ENCODE assay signal across 28 cellular contexts in the genomic region with DNA sequence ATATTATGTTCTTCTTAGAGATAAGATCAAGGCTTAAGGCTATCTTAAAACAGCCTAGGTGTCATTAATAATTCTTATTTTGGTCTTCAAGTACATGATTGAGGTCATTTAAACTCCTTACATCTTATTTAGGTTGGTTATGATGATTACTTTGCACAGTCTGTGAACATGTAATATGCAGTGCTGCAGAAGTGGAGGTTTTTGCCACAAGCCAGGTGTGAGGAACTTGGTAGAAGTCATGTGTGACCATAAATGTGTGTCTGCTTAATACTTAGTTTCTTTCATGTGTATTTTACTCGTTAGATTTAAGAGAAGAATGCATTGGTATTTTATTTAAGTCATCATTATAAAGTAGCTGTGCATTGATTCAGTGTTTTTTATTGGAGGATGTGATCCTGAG. TPM values are rescaled to one million over a fixed set of nuclear protein-coding genes. Genes with fewer than 3 reads are reported as not detected.
DNase-seq lines count a peak whose midpoint lies in the region; ATAC-seq and TF ChIP-seq lines count a peak whose summit lies in the region.
"Had no signal": no experiment of that assay in that cellular context is flagged by ENCODE, and none has a peak within 500 bp of the region (broad histone marks: within the 10 kb centered on the region; RNA-seq: fewer than 3 reads in every experiment).

No MANE protein-coding gene starts in this region.

- H3K4me1 ChIP-seq in DOHH2 (ENCODE audit: control insufficient read depth, low read length) (peaks cover 30% of the 10 kb centered on the region), osteoblast (ENCODE audit: insufficient read depth, low read length) (no peaks in the 10 kb centered on the region)
- H3K4me1 ChIP-seq: foreskin keratinocyte had no signal

- H3K36me3 ChIP-seq in DOHH2 (ENCODE audit: control insufficient read depth, low read length) (no peaks in the 10 kb centered on the region), osteoblast (ENCODE audit: insufficient read depth, low read length) (no peaks in the 10 kb centered on the region)
- H3K36me3 ChIP-seq: stomach had no signal

- H3K9me2 ChIP-seq in DOHH2 (replicated peaks; ENCODE audit: control insufficient read depth, low read length) = no peaks in the 10 kb centered on the region

- H3K79me2 ChIP-seq in DOHH2 (ENCODE audit: control insufficient read depth, low read length) (peaks cover 45% of the 10 kb centered on the region), osteoblast (ENCODE audit: insufficient read depth, low read length) (peaks cover under 1% of the 10 kb centered on the region)

- H3K4me2 ChIP-seq in DOHH2 (ENCODE audit: low read length) (peak overlapping the region; percentile 29), osteoblast (ENCODE audit: insufficient read depth, low read length) (no peak overlapping the region)
- H3K4me2 ChIP-seq: GM23338 had no signal

- H3K9me3 ChIP-seq in DOHH2 (ENCODE audit: control insufficient read depth, insufficient read depth, low read length) = no peaks in the 10 kb centered on the region
- no peaks in the 10 kb centered on the region for H3K9me3 ChIP-seq in osteoblast (ENCODE audit: low read depth, low read length)
- H3K9me3 ChIP-seq: heart right ventricle, stomach had no signal

- peak; percentile 81 for ATAC-seq in GM21423 (IDR thresholded peaks at IDR 0.05; ENCODE audit: unreplicated experiment)
- ATAC-seq: foreskin keratinocyte, GM23338, heart right ventricle, HepG2, left colon, sciatic nerve had no signal

- no peaks in the 10 kb centered on the region for H3K27me3 ChIP-seq in DOHH2 (ENCODE audit: control insufficient read depth, low read length)
- H3K27me3 ChIP-seq in layer of hippocampus (ENCODE audit: control insufficient read depth, insufficient read depth, low read length) = no peaks in the 10 kb centered on the region
- no peaks in the 10 kb centered on the region for H3K27me3 ChIP-seq in osteoblast (ENCODE audit: insufficient read depth, low read length)
- H3K27me3 ChIP-seq: foreskin keratinocyte, heart right ventricle, stomach had no signal

- TF ChIP-seq CTCF in DOHH2 (IDR thresholded peaks at IDR 0.05; ENCODE audit: low read depth, low read length, poor library complexity, severe bottlenecking) = no peak
- no peak for TF ChIP-seq CTCF in osteoblast (IDR thresholded peaks at IDR 0.05; ENCODE audit: extremely low read depth, low read depth, low read length)

- peaks cover 11% of the 10 kb centered on the region; the same call in 1 of the 2 replicates for H3F3A ChIP-seq in DOHH2 (ENCODE audit: control insufficient read depth, insufficient read depth)

- H2AFZ ChIP-seq in osteoblast (ENCODE audit: low read length) = no peak overlapping the region
- H2AFZ ChIP-seq: GM23338 had no signal

- peak overlapping the region; percentile 28 for H3K27ac ChIP-seq in DOHH2 (ENCODE audit: low read depth, low read length)
- H3K27ac ChIP-seq in layer of hippocampus (ENCODE audit: low read depth, low read length) = peak overlapping the region; percentile 6
- H3K27ac ChIP-seq in osteoblast (ENCODE audit: low read depth, low read length) = no peak overlapping the region
- H3K27ac ChIP-seq: foreskin keratinocyte, heart right ventricle, HL-60, stomach had no signal

- 0 out of 2 replicates have a peak overlapping the region, but pooled peaks have one; percentile 0 for H3K4me3 ChIP-seq in DOHH2 (ENCODE audit: low read length)
- H3K4me3 ChIP-seq in Jurkat, Clone E6-1 (ENCODE audit: low read length) = no peak overlapping the region
- no peak overlapping the region for H3K4me3 ChIP-seq in osteoblast (ENCODE audit: insufficient read depth, low read length)
- H3K4me3 ChIP-seq: GM23338, heart right ventricle, stomach had no signal

- peak; percentile 32 for DNase-seq in Jurkat, Clone E6-1 (ENCODE audit: low read depth, low spot score)
- no peak for DNase-seq in activated T-cell treated with anti-CD3 and anti-CD28 coated beads, Interleukin-2, amount 50 U/mL, for 1 hour
- no peak for DNase-seq in AML-193 (lab: John Stamatoyannopoulos, UW)
- no peak for DNase-seq in osteoblast (ENCODE audit: insufficient read length, low spot score, missing footprints)
- DNase-seq in T-helper 1 cell = no peak
- DNase-seq: activated CD4-positive, alpha-beta memory T cell treated with anti-CD3 and anti-CD28 coated beads for 36 hours; activated CD4-positive, CD25-positive, alpha-beta regulatory T cell; activated CD8-positive, alpha-beta memory T cell treated with anti-CD3 and anti-CD28 coated beads, Interleukin-2, amount 50 U/mL, for 48 hours; activated naive CD8-positive, alpha-beta T cell treated with anti-CD3 and anti-CD28 coated beads for 36 hours; cerebellar nuclear complex; foreskin keratinocyte; GDM1; heart right ventricle; left colon; NCI-H1092; NCI-H1930; NCI-H526; stimulated activated CD4-positive, alpha-beta T cell treated with anti-CD3 and anti-CD28 coated beads, Interleukin-15, amount 100 ng/mL, for 24 hours; stomach; T-helper 9 cell; trophoblast cell had no signal

- H4K20me1 ChIP-seq in DOHH2 (ENCODE audit: control insufficient read depth, insufficient read depth, low read depth, low read length) = peaks cover 4% of the 10 kb centered on the region; the same call in 1 of the 2 replicates
- no peaks in the 10 kb centered on the region for H4K20me1 ChIP-seq in osteoblast (ENCODE audit: insufficient read depth, low read length)

RNA-seq across cellular contexts. Expression of a gene that starts 10.1 kb away (rescaled TPM):
- 20.5 TPM for polyA plus RNA-seq in Jurkat, Clone E6-1 (2012; ENCODE audit: insufficient read depth, insufficient read length)
- total RNA-seq in osteoblast = 5.8 and 9.4 TPM in 2 replicates
